Comparison of ENCODE assay signal across 1 cellular context in genomic region chr3:126911162-126912026, GRCh38.
A peak's percentile ranks its signal among the peaks of the same experiment; 100 is the strongest.
TF ChIP-seq lines count a peak whose summit lies in the region.

No MANE protein-coding gene starts in this region.

TF ChIP-seq in K562, 482 proteins besides CTCF, POLR2A, EP300 and RAD21 (continued from another document and continues in another):
- TF ChIP-seq ZNF592 (IDR thresholded peaks at IDR 0.05) (peak; percentile 98), ZKSCAN8 (CRISPR knock-in tag; IDR thresholded peaks at IDR 0.05) (peak; percentile 83; the same call in 1 of the 2 replicates), ZEB2 (IDR thresholded peaks at IDR 0.05) (peak; percentile 57), FOXK2 (conservative IDR thresholded peaks at IDR 0.05 in 1 of 2, IDR thresholded peaks at IDR 0.05 in 1 of 2; ENCODE audit: low read depth in 2 of 2) (peak; percentile 61 to 70; a peak in 1 of 4 replicates), ZNF589 (CRISPR knock-in tag; IDR thresholded peaks at IDR 0.05; ENCODE audit: low read depth) (peak; percentile 93; the same call in 1 of the 2 replicates), SMARCA4 (IDR thresholded peaks at IDR 0.05) (peak; percentile 94), RCOR1 (IDR thresholded peaks at IDR 0.05; ENCODE audit: borderline replicate concordance in 1 of 2, low read depth in 2 of 2, low read length in 2 of 2) (peak; percentile 88 to 96), MAFK (IDR thresholded peaks at IDR 0.05; ENCODE audit: low read length) (peak; percentile 82), NRF1 (conservative IDR thresholded peaks at IDR 0.05 in 1 of 2, IDR thresholded peaks at IDR 0.05 in 1 of 2) (0 out of 4 replicates have a peak, but pooled peaks of 1 of the 2 experiments have one; percentile 26), SIRT6 (IDR thresholded peaks at IDR 0.05; ENCODE audit: low read depth, low read length) (no peak), NCOA1 (IDR thresholded peaks at IDR 0.05; ENCODE audit: low read depth) (peak; percentile 96), THRB (CRISPR knock-in tag; conservative IDR thresholded peaks at IDR 0.05) (peak; percentile 67; the same call in 1 of the 2 replicates), ZNF76 (CRISPR knock-in tag; IDR thresholded peaks at IDR 0.05; ENCODE audit: borderline replicate concordance) (peak; percentile 23; the same call in 1 of the 2 replicates), MAFF (IDR thresholded peaks at IDR 0.05; ENCODE audit: low read length) (peak; percentile 77), CHD1 (IDR thresholded peaks at IDR 0.05; ENCODE audit: low read length) (no peak), CBFB (CRISPR knock-in tag; IDR thresholded peaks at IDR 0.05) (0 out of 2 replicates have a peak, but pooled peaks have one; percentile 43), POLR2H (tag; IDR thresholded peaks at IDR 0.05; ENCODE audit: low read depth) (peak; percentile 57; the same call in 1 of the 2 replicates), HNRNPL (IDR thresholded peaks at IDR 0.05; ENCODE audit: low read depth, low read length) (no peak), FOXA3 (CRISPR knock-in tag; conservative IDR thresholded peaks at IDR 0.05 in 1 of 2, IDR thresholded peaks at IDR 0.05 in 1 of 2) (no peak), ZBTB17 (CRISPR knock-in tag; IDR thresholded peaks at IDR 0.05) (no peak), STAT5B (CRISPR knock-in tag; IDR thresholded peaks at IDR 0.05) (no peak), SRF (CRISPR knock-in tag; IDR thresholded peaks at IDR 0.05) (no peak), ETV5 (CRISPR knock-in tag; IDR thresholded peaks at IDR 0.05; ENCODE audit: low read depth) (peak; percentile 100), HDAC1 (IDR thresholded peaks at IDR 0.05) (peak in 1 of 2 experiments; percentile 86; a peak in 2 of 4 replicates), FOXM1 (IDR thresholded peaks at IDR 0.05; ENCODE audit: low read depth) (peak; percentile 58), FOXM1 (CRISPR knock-in tag; IDR thresholded peaks at IDR 0.05; ENCODE audit: low read depth) (no peak)
- TF ChIP-seq, protein P1, sequence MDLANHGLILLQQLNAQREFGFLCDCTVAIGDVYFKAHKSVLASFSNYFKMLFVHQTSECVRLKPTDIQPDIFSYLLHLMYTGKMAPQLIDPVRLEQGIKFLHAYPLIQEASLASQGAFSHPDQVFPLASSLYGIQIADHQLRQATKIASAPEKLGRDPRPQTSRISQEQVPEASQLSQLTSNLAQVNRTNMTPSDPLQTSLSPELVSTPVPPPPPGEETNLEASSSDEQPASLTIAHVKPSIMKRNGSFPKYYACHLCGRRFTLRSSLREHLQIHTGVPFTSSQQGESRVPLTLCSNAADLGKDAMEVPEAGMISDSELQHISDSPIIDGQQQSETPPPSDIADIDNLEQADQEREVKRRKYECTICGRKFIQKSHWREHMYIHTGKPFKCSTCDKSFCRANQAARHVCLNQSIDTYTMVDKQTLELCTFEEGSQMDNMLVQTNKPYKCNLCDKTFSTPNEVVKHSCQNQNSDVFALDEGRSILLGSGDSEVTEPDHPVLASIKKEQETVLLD (IDR thresholded peaks at IDR 0.05): peak; percentile 65; the same call in 1 of the 2 replicates
- TF ChIP-seq, protein P2, sequence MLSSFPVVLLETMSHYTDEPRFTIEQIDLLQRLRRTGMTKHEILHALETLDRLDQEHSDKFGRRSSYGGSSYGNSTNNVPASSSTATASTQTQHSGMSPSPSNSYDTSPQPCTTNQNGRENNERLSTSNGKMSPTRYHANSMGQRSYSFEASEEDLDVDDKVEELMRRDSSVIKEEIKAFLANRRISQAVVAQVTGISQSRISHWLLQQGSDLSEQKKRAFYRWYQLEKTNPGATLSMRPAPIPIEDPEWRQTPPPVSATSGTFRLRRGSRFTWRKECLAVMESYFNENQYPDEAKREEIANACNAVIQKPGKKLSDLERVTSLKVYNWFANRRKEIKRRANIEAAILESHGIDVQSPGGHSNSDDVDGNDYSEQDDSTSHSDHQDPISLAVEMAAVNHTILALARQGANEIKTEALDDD (IDR thresholded peaks at IDR 0.05): peak; percentile 62; the same call in 1 of the 2 replicates
- TF ChIP-seq, protein P3, sequence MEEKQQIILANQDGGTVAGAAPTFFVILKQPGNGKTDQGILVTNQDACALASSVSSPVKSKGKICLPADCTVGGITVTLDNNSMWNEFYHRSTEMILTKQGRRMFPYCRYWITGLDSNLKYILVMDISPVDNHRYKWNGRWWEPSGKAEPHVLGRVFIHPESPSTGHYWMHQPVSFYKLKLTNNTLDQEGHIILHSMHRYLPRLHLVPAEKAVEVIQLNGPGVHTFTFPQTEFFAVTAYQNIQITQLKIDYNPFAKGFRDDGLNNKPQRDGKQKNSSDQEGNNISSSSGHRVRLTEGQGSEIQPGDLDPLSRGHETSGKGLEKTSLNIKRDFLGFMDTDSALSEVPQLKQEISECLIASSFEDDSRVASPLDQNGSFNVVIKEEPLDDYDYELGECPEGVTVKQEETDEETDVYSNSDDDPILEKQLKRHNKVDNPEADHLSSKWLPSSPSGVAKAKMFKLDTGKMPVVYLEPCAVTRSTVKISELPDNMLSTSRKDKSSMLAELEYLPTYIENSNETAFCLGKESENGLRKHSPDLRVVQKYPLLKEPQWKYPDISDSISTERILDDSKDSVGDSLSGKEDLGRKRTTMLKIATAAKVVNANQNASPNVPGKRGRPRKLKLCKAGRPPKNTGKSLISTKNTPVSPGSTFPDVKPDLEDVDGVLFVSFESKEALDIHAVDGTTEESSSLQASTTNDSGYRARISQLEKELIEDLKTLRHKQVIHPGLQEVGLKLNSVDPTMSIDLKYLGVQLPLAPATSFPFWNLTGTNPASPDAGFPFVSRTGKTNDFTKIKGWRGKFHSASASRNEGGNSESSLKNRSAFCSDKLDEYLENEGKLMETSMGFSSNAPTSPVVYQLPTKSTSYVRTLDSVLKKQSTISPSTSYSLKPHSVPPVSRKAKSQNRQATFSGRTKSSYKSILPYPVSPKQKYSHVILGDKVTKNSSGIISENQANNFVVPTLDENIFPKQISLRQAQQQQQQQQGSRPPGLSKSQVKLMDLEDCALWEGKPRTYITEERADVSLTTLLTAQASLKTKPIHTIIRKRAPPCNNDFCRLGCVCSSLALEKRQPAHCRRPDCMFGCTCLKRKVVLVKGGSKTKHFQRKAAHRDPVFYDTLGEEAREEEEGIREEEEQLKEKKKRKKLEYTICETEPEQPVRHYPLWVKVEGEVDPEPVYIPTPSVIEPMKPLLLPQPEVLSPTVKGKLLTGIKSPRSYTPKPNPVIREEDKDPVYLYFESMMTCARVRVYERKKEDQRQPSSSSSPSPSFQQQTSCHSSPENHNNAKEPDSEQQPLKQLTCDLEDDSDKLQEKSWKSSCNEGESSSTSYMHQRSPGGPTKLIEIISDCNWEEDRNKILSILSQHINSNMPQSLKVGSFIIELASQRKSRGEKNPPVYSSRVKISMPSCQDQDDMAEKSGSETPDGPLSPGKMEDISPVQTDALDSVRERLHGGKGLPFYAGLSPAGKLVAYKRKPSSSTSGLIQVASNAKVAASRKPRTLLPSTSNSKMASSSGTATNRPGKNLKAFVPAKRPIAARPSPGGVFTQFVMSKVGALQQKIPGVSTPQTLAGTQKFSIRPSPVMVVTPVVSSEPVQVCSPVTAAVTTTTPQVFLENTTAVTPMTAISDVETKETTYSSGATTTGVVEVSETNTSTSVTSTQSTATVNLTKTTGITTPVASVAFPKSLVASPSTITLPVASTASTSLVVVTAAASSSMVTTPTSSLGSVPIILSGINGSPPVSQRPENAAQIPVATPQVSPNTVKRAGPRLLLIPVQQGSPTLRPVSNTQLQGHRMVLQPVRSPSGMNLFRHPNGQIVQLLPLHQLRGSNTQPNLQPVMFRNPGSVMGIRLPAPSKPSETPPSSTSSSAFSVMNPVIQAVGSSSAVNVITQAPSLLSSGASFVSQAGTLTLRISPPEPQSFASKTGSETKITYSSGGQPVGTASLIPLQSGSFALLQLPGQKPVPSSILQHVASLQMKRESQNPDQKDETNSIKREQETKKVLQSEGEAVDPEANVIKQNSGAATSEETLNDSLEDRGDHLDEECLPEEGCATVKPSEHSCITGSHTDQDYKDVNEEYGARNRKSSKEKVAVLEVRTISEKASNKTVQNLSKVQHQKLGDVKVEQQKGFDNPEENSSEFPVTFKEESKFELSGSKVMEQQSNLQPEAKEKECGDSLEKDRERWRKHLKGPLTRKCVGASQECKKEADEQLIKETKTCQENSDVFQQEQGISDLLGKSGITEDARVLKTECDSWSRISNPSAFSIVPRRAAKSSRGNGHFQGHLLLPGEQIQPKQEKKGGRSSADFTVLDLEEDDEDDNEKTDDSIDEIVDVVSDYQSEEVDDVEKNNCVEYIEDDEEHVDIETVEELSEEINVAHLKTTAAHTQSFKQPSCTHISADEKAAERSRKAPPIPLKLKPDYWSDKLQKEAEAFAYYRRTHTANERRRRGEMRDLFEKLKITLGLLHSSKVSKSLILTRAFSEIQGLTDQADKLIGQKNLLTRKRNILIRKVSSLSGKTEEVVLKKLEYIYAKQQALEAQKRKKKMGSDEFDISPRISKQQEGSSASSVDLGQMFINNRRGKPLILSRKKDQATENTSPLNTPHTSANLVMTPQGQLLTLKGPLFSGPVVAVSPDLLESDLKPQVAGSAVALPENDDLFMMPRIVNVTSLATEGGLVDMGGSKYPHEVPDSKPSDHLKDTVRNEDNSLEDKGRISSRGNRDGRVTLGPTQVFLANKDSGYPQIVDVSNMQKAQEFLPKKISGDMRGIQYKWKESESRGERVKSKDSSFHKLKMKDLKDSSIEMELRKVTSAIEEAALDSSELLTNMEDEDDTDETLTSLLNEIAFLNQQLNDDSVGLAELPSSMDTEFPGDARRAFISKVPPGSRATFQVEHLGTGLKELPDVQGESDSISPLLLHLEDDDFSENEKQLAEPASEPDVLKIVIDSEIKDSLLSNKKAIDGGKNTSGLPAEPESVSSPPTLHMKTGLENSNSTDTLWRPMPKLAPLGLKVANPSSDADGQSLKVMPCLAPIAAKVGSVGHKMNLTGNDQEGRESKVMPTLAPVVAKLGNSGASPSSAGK (IDR thresholded peaks at IDR 0.05): peak; percentile 73
- TF ChIP-seq, protein P4, sequence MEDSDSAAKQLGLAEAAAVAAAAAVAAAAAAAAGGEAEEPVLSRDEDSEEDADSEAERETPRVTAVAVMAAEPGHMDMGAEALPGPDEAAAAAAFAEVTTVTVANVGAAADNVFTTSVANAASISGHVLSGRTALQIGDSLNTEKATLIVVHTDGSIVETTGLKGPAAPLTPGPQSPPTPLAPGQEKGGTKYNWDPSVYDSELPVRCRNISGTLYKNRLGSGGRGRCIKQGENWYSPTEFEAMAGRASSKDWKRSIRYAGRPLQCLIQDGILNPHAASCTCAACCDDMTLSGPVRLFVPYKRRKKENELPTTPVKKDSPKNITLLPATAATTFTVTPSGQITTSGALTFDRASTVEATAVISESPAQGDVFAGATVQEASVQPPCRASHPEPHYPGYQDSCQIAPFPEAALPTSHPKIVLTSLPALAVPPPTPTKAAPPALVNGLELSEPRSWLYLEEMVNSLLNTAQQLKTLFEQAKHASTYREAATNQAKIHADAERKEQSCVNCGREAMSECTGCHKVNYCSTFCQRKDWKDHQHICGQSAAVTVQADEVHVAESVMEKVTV (CRISPR knock-in tag; IDR thresholded peaks at IDR 0.05): no peak
- TF ChIP-seq, protein P5, sequence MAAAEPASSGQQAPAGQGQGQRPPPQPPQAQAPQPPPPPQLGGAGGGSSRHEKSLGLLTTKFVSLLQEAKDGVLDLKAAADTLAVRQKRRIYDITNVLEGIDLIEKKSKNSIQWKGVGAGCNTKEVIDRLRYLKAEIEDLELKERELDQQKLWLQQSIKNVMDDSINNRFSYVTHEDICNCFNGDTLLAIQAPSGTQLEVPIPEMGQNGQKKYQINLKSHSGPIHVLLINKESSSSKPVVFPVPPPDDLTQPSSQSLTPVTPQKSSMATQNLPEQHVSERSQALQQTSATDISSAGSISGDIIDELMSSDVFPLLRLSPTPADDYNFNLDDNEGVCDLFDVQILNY (CRISPR knock-in tag; IDR thresholded peaks at IDR 0.05): no peak
